13 cellular contexts compared by ENCODE assay signal in genomic region chr7:32658034-32658944, GRCh38.
A peak's percentile ranks its signal among the peaks of the same experiment; 100 is the strongest.
DNase-seq lines count a peak whose midpoint lies in the region; ATAC-seq, FAIRE-seq and TF ChIP-seq lines count a peak whose summit lies in the region.
"Had no signal": no experiment of that assay in that cellular context is flagged by ENCODE, and none has a peak within 500 bp of the region (broad histone marks: within the 10 kb centered on the region; RNA-seq: fewer than 3 reads in every experiment).

No MANE protein-coding gene starts in this region.

- POLR2A ChIA-PET in Panc1 (lab: Charles Lee) = no interaction called here

- H3K27me3 ChIP-seq in Panc1 (ENCODE audit: control insufficient read depth, insufficient read depth, low read length) (no peaks in the 10 kb centered on the region), tibial nerve (no peaks in the 10 kb centered on the region)
- H3K27me3 ChIP-seq: upper lobe of left lung had no signal

- H3K4me1 ChIP-seq in Panc1 (ENCODE audit: control insufficient read depth, insufficient read depth, low read length) (peaks cover 9% of the 10 kb centered on the region), tibial nerve (no peaks in the 10 kb centered on the region)
- H3K4me1 ChIP-seq: upper lobe of left lung had no signal

- TF ChIP-seq EP300 in tibial nerve (IDR thresholded peaks at IDR 0.05) = no peak

- H3K27ac ChIP-seq in Panc1 (ENCODE audit: low read length) (peak overlapping the region; percentile 58), tibial nerve (no peak overlapping the region)
- H3K27ac ChIP-seq: upper lobe of left lung had no signal

- no peaks in the 10 kb centered on the region for H3K9me3 ChIP-seq in Panc1 (ENCODE audit: control insufficient read depth, insufficient read depth, low read depth, low read length)
- no peaks in the 10 kb centered on the region for H3K9me3 ChIP-seq in tibial nerve
- H3K9me3 ChIP-seq: upper lobe of left lung had no signal

- peak; percentile 80 for ATAC-seq in GM18511 (IDR thresholded peaks at IDR 0.05; ENCODE audit: unreplicated experiment)
- peak; percentile 75 for ATAC-seq in HG02759 (IDR thresholded peaks at IDR 0.05; ENCODE audit: unreplicated experiment)
- ATAC-seq in Panc1 = peak; percentile 96
- no peak for ATAC-seq in sciatic nerve

- no peak for TF ChIP-seq POLR2A in tibial nerve (IDR thresholded peaks at IDR 0.05)

- 69 to 81% methylated on average over 9 of the region's 9 CpGs for WGBS in tibial nerve, 2 donors

- in situ Hi-C loops in Panc1 (cut with HindIII; ENCODE audit: low pct_unique_long_range_greater_than_20kb, low sequenced_read_pairs) = no loop called here

- BruUV-seq in Panc1 (replicated peaks; lab: Mats Ljungman, UMichigan) = no TSS peak

- H3K4me3 ChIP-seq in Panc1 (ENCODE audit: low read depth in 2 of 2, low read length in 2 of 2) (no peak overlapping the region), tibial nerve (no peak overlapping the region)
- H3K4me3 ChIP-seq: upper lobe of left lung had no signal

- CTCF ChIA-PET in Panc1 (lab: Charles Lee) = no interaction called here

- peak; percentile 41 for FAIRE-seq in islet of Langerhans (lab: Jason Lieb, UNC)

- peak; percentile 75 for DNase-seq in Panc1 (ENCODE audit: low read depth, low spot score)
- no peak for DNase-seq in posterior cingulate gyrus
- DNase-seq in sciatic nerve (ENCODE audit: low spot score) = no peak
- DNase-seq in cerebellar nuclear complex (lab: John Stamatoyannopoulos, UW) = no peak
- no peak for DNase-seq in tibial nerve (ENCODE audit: low spot score in 2 of 2)
- DNase-seq: activated T-cell treated with anti-CD3 and anti-CD28 coated beads, Interleukin-2, amount 50 U/mL, for 72 hours; effector CD4-positive, alpha-beta T cell; NCI-H187 treated with DMSO at 0.1 percent for 48 hours; stimulated activated CD4-positive, alpha-beta T cell treated with anti-CD3 and anti-CD28 coated beads, Interleukin-4, amount 100 ng/mL, for 1 hour; upper lobe of left lung had no signal

- intact Hi-C loops in Panc1 (cut with micrococcal nuclease; ENCODE audit: unreplicated experiment) (no loop called here), posterior cingulate gyrus (cut with DNase I) (no loop called here), sciatic nerve (cut with DNase I) (no loop called here)

- TF ChIP-seq CTCF in Panc1 (IDR thresholded peaks at IDR 0.05) (no peak), tibial nerve (IDR thresholded peaks at IDR 0.05) (no peak)

- H3K36me3 ChIP-seq in Panc1 (ENCODE audit: control insufficient read depth, insufficient read depth, low read length) (no peaks in the 10 kb centered on the region), tibial nerve (no peaks in the 10 kb centered on the region)
- H3K36me3 ChIP-seq: upper lobe of left lung had no signal
